Comparison of ENCODE assay signal across 8 cellular contexts in the genomic region with DNA sequence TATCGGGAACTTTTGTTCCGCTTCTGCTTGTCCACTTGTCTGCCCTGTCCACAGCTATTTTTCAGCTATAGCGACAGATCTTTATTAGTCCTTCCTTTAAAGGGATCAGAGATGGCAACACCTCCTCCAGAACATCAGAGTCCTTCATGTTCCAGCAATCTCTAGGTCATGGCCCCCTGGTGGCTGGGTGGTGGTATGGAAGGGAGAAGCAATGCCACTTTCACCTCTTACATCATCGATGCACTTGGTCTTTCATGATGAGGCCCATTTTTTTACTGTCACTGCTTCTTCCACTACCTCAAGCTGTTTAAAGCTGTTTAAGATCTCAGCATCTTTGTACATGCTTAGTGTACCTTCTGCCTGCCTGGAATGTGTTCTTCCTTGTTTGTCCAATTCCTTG.
DNase-seq lines count a peak whose midpoint lies in the region; ATAC-seq and TF ChIP-seq lines count a peak whose summit lies in the region.

No MANE protein-coding gene starts in this region.

- H3K27me3 Mint-ChIP-seq in activated CD4-positive, alpha-beta T cell treated with anti-CD3 and anti-CD28 coated beads, Interleukin-2, amount 10 ng/mL, durations not matched to agents 24 days and 14 days: peaks cover 2% of the 10 kb centered on the region

- no peaks in the 10 kb centered on the region for H3K36me3 Mint-ChIP-seq in activated CD4-positive, alpha-beta T cell treated with anti-CD3 and anti-CD28 coated beads, Interleukin-2, amount 10 ng/mL, durations not matched to agents 24 days and 14 days (ENCODE audit: low read depth)

- no peaks in the 10 kb centered on the region for H3K4me1 Mint-ChIP-seq in activated CD4-positive, alpha-beta T cell treated with anti-CD3 and anti-CD28 coated beads, Interleukin-2, amount 10 ng/mL, durations not matched to agents 24 days and 14 days

- TF ChIP-seq CTCF in fibroblast of pulmonary artery (IDR thresholded peaks at IDR 0.05; ENCODE audit: low read length, missing control alignments) (peak; percentile 26), psoas muscle (IDR thresholded peaks at IDR 0.05) (no peak)

- WGBS in psoas muscle, 3 donors: 91 to 98% (median 97%) methylated on average over 4 of the region's 4 CpGs

- intact Hi-C loops in activated CD4-positive, alpha-beta T cell treated with anti-CD3 and anti-CD28 coated beads, Interleukin-2, amount 10 ng/mL, durations not matched to agents 24 days and 14 days (cut with micrococcal nuclease): no loop called here
- intact Hi-C loops in left cardiac atrium (cut with DNase I): no loop called here
- intact Hi-C loops in psoas muscle (cut with DNase I): no loop called here

- peak; percentile 23 for DNase-seq in GDM1 (lab: John Stamatoyannopoulos, UW)
- DNase-seq in Jurkat, Clone E6-1 (ENCODE audit: low read depth, low spot score): peak; percentile 31
- DNase-seq in activated CD4-positive, alpha-beta T cell treated with anti-CD3 and anti-CD28 coated beads, Interleukin-2, amount 10 ng/mL, durations not matched to agents 24 days and 14 days: peak; percentile 73
- no peak for DNase-seq in fibroblast of pulmonary artery (ENCODE audit: low read depth)
- DNase-seq in stimulated activated CD4-positive, alpha-beta T cell treated with anti-CD3 and anti-CD28 coated beads, TNF-alpha, amount 100 ng/mL, for 48 hours (ENCODE audit: low read depth in 3 of 3): peak; percentile 9 to 41 (median 10)
- no peak for DNase-seq in left cardiac atrium
- no peak for DNase-seq in psoas muscle

- H3K27me3 ChIP-seq in psoas muscle (ENCODE audit: insufficient read depth in 3 of 3, low read length in 2 of 3): no peaks in the 10 kb centered on the region

- H3K4me3 Mint-ChIP-seq in activated CD4-positive, alpha-beta T cell treated with anti-CD3 and anti-CD28 coated beads, Interleukin-2, amount 10 ng/mL, durations not matched to agents 24 days and 14 days: no peak overlapping the region

- H3K9me3 Mint-ChIP-seq in activated CD4-positive, alpha-beta T cell treated with anti-CD3 and anti-CD28 coated beads, Interleukin-2, amount 10 ng/mL, durations not matched to agents 24 days and 14 days: no peaks in the 10 kb centered on the region

- H3K27ac Mint-ChIP-seq in activated CD4-positive, alpha-beta T cell treated with anti-CD3 and anti-CD28 coated beads, Interleukin-2, amount 10 ng/mL, durations not matched to agents 24 days and 14 days: no peak overlapping the region

- no peak for ATAC-seq in left cardiac atrium
- no peak for ATAC-seq in psoas muscle
- no peak for ATAC-seq in HG02885 (IDR thresholded peaks at IDR 0.05; ENCODE audit: poor library complexity, unreplicated experiment)

- H3K36me3 ChIP-seq in psoas muscle (ENCODE audit: insufficient read depth in 1 of 2, low read depth in 1 of 2): no peaks in the 10 kb centered on the region

- no peak overlapping the region for H3K27ac ChIP-seq in psoas muscle

- H3K4me3 ChIP-seq in Jurkat, Clone E6-1 (ENCODE audit: low read length): no peak overlapping the region
- H3K4me3 ChIP-seq in fibroblast of pulmonary artery (replicated peaks; ENCODE audit: low read depth, low read length) (no peak overlapping the region), psoas muscle (no peak overlapping the region)

- no peaks in the 10 kb centered on the region for H3K4me1 ChIP-seq in psoas muscle

- no peaks in the 10 kb centered on the region for H3K9me3 ChIP-seq in psoas muscle

Comparison
In these comparisons a context has a peak if more than half of its experiments do, and no peak if none do; other contexts are left out.
1. DNase-seq: peak in GDM1 (single experiment), Jurkat, Clone E6-1 (single experiment), activated CD4-positive, alpha-beta T cell treated with anti-CD3 and anti-CD28 coated beads, Interleukin-2, amount 10 ng/mL, durations not matched to agents 24 days and 14 days (single experiment) and stimulated activated CD4-positive, alpha-beta T cell treated with anti-CD3 and anti-CD28 coated beads, TNF-alpha, amount 100 ng/mL, for 48 hours (3 of 3); none in fibroblast of pulmonary artery (single experiment), left cardiac atrium (single experiment) and psoas muscle (0 of 2).